Comparison of ENCODE assay signal across 12 cellular contexts in genomic region chr4:182207806-182208483, GRCh38. TPM values are rescaled to one million over a fixed set of nuclear protein-coding genes. Genes with fewer than 3 reads are reported as not detected.
A peak's percentile ranks its signal among the peaks of the same experiment; 100 is the strongest.
DNase-seq lines count a peak whose midpoint lies in the region; ATAC-seq, FAIRE-seq and TF ChIP-seq lines count a peak whose summit lies in the region.
"Had no signal": no experiment of that assay in that cellular context is flagged by ENCODE, and none has a peak within 500 bp of the region (broad histone marks: within the 10 kb centered on the region; RNA-seq: fewer than 3 reads in every experiment).

No MANE protein-coding gene starts in this region.

- H3K9ac ChIP-seq in H1 (replicated peaks in 1 of 4; ENCODE audit: extremely low read depth in 1 of 4, low read depth in 3 of 4, low read length in 3 of 4): no peak overlapping the region

- no peaks in the 10 kb centered on the region; the same call in 1 of the 2 replicates for H3K79me1 ChIP-seq in H1 (ENCODE audit: low read depth, low read length)

- no peak overlapping the region for H2BK20ac ChIP-seq in H1 (ENCODE audit: low read length)

- no peak overlapping the region for H3K18ac ChIP-seq in H1 (ENCODE audit: extremely low read depth, low read length)

- no peak for TF ChIP-seq POLR2A in H1 (IDR thresholded peaks at IDR 0.05; ENCODE audit: control extremely low read depth in 1 of 2, low read depth in 2 of 2, low read length in 2 of 2)

- H3K4me2 ChIP-seq in H1 (ENCODE audit: insufficient read depth in 1 of 2, low read depth in 2 of 2, low read length in 2 of 2): peak overlapping the region in 1 of 2 experiments; percentile 22; a peak in 1 of 4 replicates

- H2AFZ ChIP-seq in H1 (ENCODE audit: low read length): no peak overlapping the region

- no peak overlapping the region for H2BK5ac ChIP-seq in H1 (ENCODE audit: low read depth, low read length)

- no peak overlapping the region for H3K56ac ChIP-seq in H1 (replicated peaks; ENCODE audit: insufficient read length, low read depth, low read length)

- no peaks in the 10 kb centered on the region for H3K23me2 ChIP-seq in H1 (ENCODE audit: low read depth, low read length)

- TF ChIP-seq CTCF in H1 (IDR thresholded peaks at IDR 0.05; ENCODE audit: control extremely low read depth in 1 of 3, insufficient read depth in 1 of 3, low read depth in 1 of 3, low read length in 3 of 3): no peak

- no peak overlapping the region for H3K23ac ChIP-seq in H1 (ENCODE audit: insufficient read length)

- H3K27me3 ChIP-seq in H1 (replicated peaks in 1 of 4; ENCODE audit: control insufficient read depth in 3 of 4, extremely low read depth in 1 of 4, insufficient read depth in 3 of 4, low read length in 3 of 4): no peaks in the 10 kb centered on the region

- no peak overlapping the region for H2AK5ac ChIP-seq in H1 (ENCODE audit: low read depth, low read length)

- no peak overlapping the region for H3K4ac ChIP-seq in H1 (replicated peaks; ENCODE audit: insufficient read length, low read depth, low read length)

- DNase-seq in AG20443 (ENCODE audit: low spot score): peak; percentile 50
- peak; percentile 46 for DNase-seq in LoVo (ENCODE audit: low spot score)
- no peak for DNase-seq in H1 (ENCODE audit: low read depth in 1 of 2, low spot score in 2 of 2)
- DNase-seq in non-pigmented ciliary epithelial cell (ENCODE audit: low read depth): peak; percentile 87
- no peak for DNase-seq in NCI-H187 (lab: John Stamatoyannopoulos, UW)
- DNase-seq: activated CD8-positive, alpha-beta T cell treated with anti-CD3 and anti-CD28 coated beads for 36 hours; hypothalamus; NCI-H1092 treated with DMSO at 0.1 percent for 48 hours; SHP77 treated with DMSO at 0.1 percent for 48 hours had no signal

- no peak for ATAC-seq in GM19035 (IDR thresholded peaks at IDR 0.05; ENCODE audit: unreplicated experiment)
- no peak for ATAC-seq in GM19351 (IDR thresholded peaks at IDR 0.05; ENCODE audit: unreplicated experiment)
- no peak for ATAC-seq in GM19463 (IDR thresholded peaks at IDR 0.05; ENCODE audit: unreplicated experiment)
- ATAC-seq: activated CD8-positive, alpha-beta T cell treated with anti-CD3 and anti-CD28 coated beads for 36 hours had no signal

- no peak for TF ChIP-seq EP300 in H1 (IDR thresholded peaks at IDR 0.05; ENCODE audit: borderline replicate concordance in 1 of 2, low read depth in 2 of 2, low read length in 2 of 2)

- H4K5ac ChIP-seq in H1 (ENCODE audit: insufficient read length, low read depth, low read length): no peak overlapping the region

- H3K79me2 ChIP-seq in H1 (ENCODE audit: control insufficient read depth in 1 of 2, insufficient read depth in 2 of 2, low read length in 2 of 2): peaks cover 0 to 7% of the 10 kb centered on the region in 2 experiments; a peak in 1 of 4 replicates

- POLR2A ChIA-PET in H1 (lab: Charles Lee; ENCODE audit: partially characterized antibody): interaction anchor here (1.7 kb wide), 1 partner anchor 18 kb away, joined by 4 read pairs; no protein-coding TSS in a partner anchor

- H3K4me3 ChIP-seq in H1 (ENCODE audit: extremely low read depth in 1 of 4, insufficient read depth in 2 of 4, low read depth in 3 of 4, low read length in 4 of 4): no peak overlapping the region

- 47% methylated on average over 3 of the region's 3 CpGs; no CpG with 5 or more reads in 1 of the 2 experiments for WGBS in H1 (ENCODE audit: extremely low coverage in 1 of 2, insufficient coverage in 1 of 2, insufficient read length in 1 of 2, insufficient replicate concordance in 2 of 2, low coverage in 1 of 2, low lambda C conversion rate in 2 of 2, missing lambda C conversion rate in 1 of 2), 2 experiments

- H3K4me1 ChIP-seq in H1 (replicated peaks in 1 of 4; ENCODE audit: control insufficient read depth in 3 of 4, insufficient read depth in 4 of 4, low read length in 3 of 4): peaks cover 0 to 20% (median 11%) of the 10 kb centered on the region in 4 experiments; a peak in 6 of 7 replicates

- H3K27ac ChIP-seq in H1 (ENCODE audit: low read depth, low read length): no peak overlapping the region

- H4K8ac ChIP-seq in H1 (ENCODE audit: extremely low read depth, insufficient read depth, low read length): no peak overlapping the region

- no peaks in the 10 kb centered on the region for H3K9me3 ChIP-seq in H1 (ENCODE audit: insufficient read depth in 2 of 2, low read depth in 1 of 2, low read length in 1 of 2)

- H2BK12ac ChIP-seq in H1 (ENCODE audit: low read depth, low read length): no peak overlapping the region

- no peak overlapping the region for H4K91ac ChIP-seq in H1 (replicated peaks; ENCODE audit: insufficient read length, low read length)

- H2BK120ac ChIP-seq in H1 (replicated peaks; ENCODE audit: low read depth, low read length): no peak overlapping the region

- peak; percentile 7 for FAIRE-seq in H1 (lab: Jason Lieb, UNC)

- CTCF ChIA-PET in H1 (lab: Charles Lee; ENCODE audit: partially characterized antibody): interaction anchor here (0.6 to 0.7 kb wide), 2 partner anchors 17 to 250 kb away, joined by 3 read pairs; no protein-coding TSS in a partner anchor

- TF ChIP-seq RAD21 in H1 (IDR thresholded peaks at IDR 0.05 in 1 of 2, conservative IDR thresholded peaks at IDR 0.05 in 1 of 2; ENCODE audit: low read depth in 2 of 2, low read length in 2 of 2): no peak

- H4K20me1 ChIP-seq in H1 (replicated peaks in 1 of 2; ENCODE audit: control insufficient read depth in 1 of 2, insufficient read depth in 2 of 2, low read length in 2 of 2): peaks cover 0 to 2% of the 10 kb centered on the region in 2 experiments

- H3K36me3 ChIP-seq in H1 (ENCODE audit: control insufficient read depth in 2 of 4, insufficient read depth in 4 of 4, low read length in 3 of 4): no peaks in the 10 kb centered on the region

- H2BK15ac ChIP-seq in H1 (ENCODE audit: low read length): no peak overlapping the region

- no peak overlapping the region for H3K14ac ChIP-seq in H1 (ENCODE audit: insufficient read length)

TF ChIP-seq in H1, 55 proteins besides CTCF, POLR2A, EP300 and RAD21 (continues in another document):
- no peak for TF ChIP-seq SP4 (IDR thresholded peaks at IDR 0.05; ENCODE audit: low read length)

RNA-seq across cellular contexts. Expression of gene TENM3, which starts 35.3 kb away (rescaled TPM):
- total RNA-seq in H1 (2021; fragmentation: NEBNext Ultra II Directional; extraction: Animal tissue kit (Norgen Biotek cat#: 25700)): 67.0 and 69.3 TPM in 2 replicates
- 36.9 and 53.4 TPM in 2 replicates for polyA plus RNA-seq in H1 (2011; rRNA removed)
- polyA plus RNA-seq in H1 (2011; cell fraction: cytosol; rRNA removed): 40.7 TPM
- polyA plus RNA-seq in H1 (2011; cell fraction: nucleus; rRNA removed): 118 TPM
- 26.3 to 39.5 TPM (median 35.6 TPM) in 4 replicates for polyA plus RNA-seq in H1 (2012, experiment 1 of 2)
- 1.8 TPM for polyA plus RNA-seq in H1 (2012, experiment 2 of 2)
- 79.4 TPM for polyA plus RNA-seq in H1 (2013, experiment 1 of 2)
- 74.1 TPM for polyA plus RNA-seq in H1 (2013, experiment 2 of 2)
- 187 and 223 TPM in 2 replicates for polyA minus RNA-seq in H1 (2011; rRNA and poly(A)+ RNA removed)
- polyA minus RNA-seq in H1 (2011; cell fraction: cytosol; rRNA and poly(A)+ RNA removed): 110 TPM
- 335 TPM for polyA minus RNA-seq in H1 (2011; cell fraction: nucleus; rRNA and poly(A)+ RNA removed)
- total RNA-seq: activated CD8-positive, alpha-beta T cell treated with anti-CD3 and anti-CD28 coated beads for 36 hours had no signal

Comparison
In these comparisons a context has a peak if more than half of its experiments do, and no peak if none do; other contexts are left out.
1. DNase-seq: peak in AG20443 (single experiment), LoVo (single experiment) and non-pigmented ciliary epithelial cell (single experiment); none in H1 (0 of 2) and NCI-H187 (0 of 2).